In the genomic region with DNA sequence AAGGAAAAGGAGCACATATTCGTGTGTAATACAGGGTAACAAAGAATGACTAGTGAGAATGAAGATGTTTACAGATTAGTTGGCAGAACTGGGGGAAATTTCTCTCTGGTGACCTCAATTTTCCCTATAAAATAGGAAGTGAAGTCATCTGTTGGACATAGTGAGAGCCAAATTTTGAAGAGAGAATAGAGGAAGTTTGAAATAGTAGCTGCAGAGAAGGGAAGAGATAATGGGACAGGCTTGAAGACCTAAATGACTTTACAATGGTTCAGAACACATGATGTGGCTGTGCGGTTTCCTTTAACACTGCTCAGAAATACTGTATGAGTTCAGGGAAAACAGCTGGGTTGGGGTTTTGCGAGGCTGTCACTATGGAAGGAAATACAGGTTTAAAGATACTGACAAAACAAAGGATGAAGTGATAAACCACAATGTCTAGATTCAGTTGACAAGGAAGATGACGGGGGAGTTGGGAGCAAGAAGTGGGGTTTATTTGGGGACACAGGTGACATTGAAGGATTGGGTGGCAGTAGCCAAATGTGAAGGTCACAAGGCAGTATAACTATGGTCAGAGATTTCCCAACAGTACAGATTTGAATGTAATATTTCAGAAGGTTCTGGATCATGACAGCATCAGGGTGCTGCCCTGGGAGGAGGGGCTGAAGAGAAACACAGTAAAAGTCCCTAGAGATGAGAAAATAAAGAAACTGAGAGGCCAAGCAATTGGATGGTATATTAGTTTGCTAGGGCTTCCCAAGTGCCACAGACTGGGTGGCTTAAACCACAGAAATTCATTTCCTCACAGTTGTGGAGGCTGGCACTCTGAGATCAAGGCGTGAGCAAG, we compare ENCODE assay signal across 1 cellular context.
TF ChIP-seq lines count a peak whose summit lies in the region.

No MANE protein-coding gene starts in this region.

TF ChIP-seq in GM12878, 131 proteins besides CTCF, POLR2A, EP300 and RAD21 (continued from another document and continues in another):
- TF ChIP-seq, protein P1, sequence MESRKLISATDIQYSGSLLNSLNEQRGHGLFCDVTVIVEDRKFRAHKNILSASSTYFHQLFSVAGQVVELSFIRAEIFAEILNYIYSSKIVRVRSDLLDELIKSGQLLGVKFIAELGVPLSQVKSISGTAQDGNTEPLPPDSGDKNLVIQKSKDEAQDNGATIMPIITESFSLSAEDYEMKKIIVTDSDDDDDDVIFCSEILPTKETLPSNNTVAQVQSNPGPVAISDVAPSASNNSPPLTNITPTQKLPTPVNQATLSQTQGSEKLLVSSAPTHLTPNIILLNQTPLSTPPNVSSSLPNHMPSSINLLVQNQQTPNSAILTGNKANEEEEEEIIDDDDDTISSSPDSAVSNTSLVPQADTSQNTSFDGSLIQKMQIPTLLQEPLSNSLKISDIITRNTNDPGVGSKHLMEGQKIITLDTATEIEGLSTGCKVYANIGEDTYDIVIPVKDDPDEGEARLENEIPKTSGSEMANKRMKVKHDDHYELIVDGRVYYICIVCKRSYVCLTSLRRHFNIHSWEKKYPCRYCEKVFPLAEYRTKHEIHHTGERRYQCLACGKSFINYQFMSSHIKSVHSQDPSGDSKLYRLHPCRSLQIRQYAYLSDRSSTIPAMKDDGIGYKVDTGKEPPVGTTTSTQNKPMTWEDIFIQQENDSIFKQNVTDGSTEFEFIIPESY (IDR thresholded peaks at IDR 0.05): no peak
- TF ChIP-seq RCOR1 (conservative IDR thresholded peaks at IDR 0.05; ENCODE audit: low read depth, low read length) (no peak), FOXM1 (IDR thresholded peaks at IDR 0.05; ENCODE audit: low read depth, low read length) (peak; percentile 93), TCF12 (IDR thresholded peaks at IDR 0.05; ENCODE audit: low read depth, low read length) (no peak), CBX5 (IDR thresholded peaks at IDR 0.05; ENCODE audit: low read depth) (peak; percentile 66; the same call in 1 of the 2 replicates), NFXL1 (IDR thresholded peaks at IDR 0.05; ENCODE audit: borderline replicate concordance) (no peak), ZNF622 (IDR thresholded peaks at IDR 0.05) (no peak), EGR1 (IDR thresholded peaks at IDR 0.05; ENCODE audit: borderline replicate concordance in 1 of 2, low read depth in 2 of 2, low read length in 2 of 2) (peak in 1 of 2 experiments; percentile 52; a peak in 1 of 3 replicates), NFIC (IDR thresholded peaks at IDR 0.05; ENCODE audit: low read depth, low read length) (peak; percentile 98), MTA2 (IDR thresholded peaks at IDR 0.05; ENCODE audit: low read depth) (peak; percentile 86), SIX5 (IDR thresholded peaks at IDR 0.05; ENCODE audit: low read depth, low read length, severe bottlenecking) (no peak), SUPT20H (IDR thresholded peaks at IDR 0.05; ENCODE audit: borderline replicate concordance, control insufficient read depth, low read depth, low read length) (no peak), NBN (IDR thresholded peaks at IDR 0.05) (peak; percentile 83; the same call in 1 of the 2 replicates), ESRRA (IDR thresholded peaks at IDR 0.05; ENCODE audit: low read length) (peak; percentile 28; the same call in 1 of the 2 replicates), ZNF24 (IDR thresholded peaks at IDR 0.05) (peak; percentile 55; the same call in 1 of the 2 replicates), BMI1 (IDR thresholded peaks at IDR 0.05; ENCODE audit: borderline replicate concordance) (peak; percentile 61; the same call in 1 of the 2 replicates), NR2C2 (IDR thresholded peaks at IDR 0.05; ENCODE audit: borderline replicate concordance, control insufficient read depth, insufficient read length, low read depth) (no peak), MEF2B (IDR thresholded peaks at IDR 0.05; ENCODE audit: partially characterized antibody, poor library complexity, severe bottlenecking) (peak; percentile 71), SREBF2 (IDR thresholded peaks at IDR 0.05; ENCODE audit: low read length) (no peak), RELA (IDR thresholded peaks at IDR 0.05; ENCODE audit: borderline replicate concordance, partially characterized antibody) (no peak), IKZF2 (IDR thresholded peaks at IDR 0.05) (peak; percentile 98), NR2F1 (conservative IDR thresholded peaks at IDR 0.05) (peak; percentile 89), MTA3 (IDR thresholded peaks at IDR 0.05; ENCODE audit: borderline replicate concordance, low read length) (peak; percentile 76; the same call in 1 of the 2 replicates), HCFC1 (IDR thresholded peaks at IDR 0.05; ENCODE audit: low read length) (no peak), KDM1A (IDR thresholded peaks at IDR 0.05; ENCODE audit: borderline replicate concordance) (no peak), TARDBP (IDR thresholded peaks at IDR 0.05; ENCODE audit: borderline replicate concordance) (no peak), YY1 (IDR thresholded peaks at IDR 0.05; ENCODE audit: low read depth, low read length) (no peak), ZBED1 (IDR thresholded peaks at IDR 0.05; ENCODE audit: borderline replicate concordance) (peak; percentile 97), RBBP5 (conservative IDR thresholded peaks at IDR 0.05) (no peak), HDAC6 (IDR thresholded peaks at IDR 0.05; ENCODE audit: unreplicated experiment) (no peak), CHD1 (IDR thresholded peaks at IDR 0.05; ENCODE audit: low read depth, low read length) (no peak), GATAD2B (conservative IDR thresholded peaks at IDR 0.05; ENCODE audit: low read depth) (peak; percentile 58; the same call in 1 of the 2 replicates), CREB1 (IDR thresholded peaks at IDR 0.05; ENCODE audit: low read depth) (peak; percentile 71), HDGF (IDR thresholded peaks at IDR 0.05) (no peak), ATF7 (IDR thresholded peaks at IDR 0.05; ENCODE audit: low read depth) (peak; percentile 90), TCF3 (IDR thresholded peaks at IDR 0.05; ENCODE audit: borderline replicate concordance, insufficient read depth, low read depth, low read length) (no peak), ASH2L (IDR thresholded peaks at IDR 0.05; ENCODE audit: borderline replicate concordance, low read depth) (no peak), SMAD1 (IDR thresholded peaks at IDR 0.05; ENCODE audit: low read depth, partially characterized antibody) (no peak), RUNX3 (IDR thresholded peaks at IDR 0.05; ENCODE audit: low read length) (peak; percentile 95), MEF2A (IDR thresholded peaks at IDR 0.05; ENCODE audit: insufficient read depth, low read depth, low read length) (no peak)
- TF ChIP-seq, protein P2, sequence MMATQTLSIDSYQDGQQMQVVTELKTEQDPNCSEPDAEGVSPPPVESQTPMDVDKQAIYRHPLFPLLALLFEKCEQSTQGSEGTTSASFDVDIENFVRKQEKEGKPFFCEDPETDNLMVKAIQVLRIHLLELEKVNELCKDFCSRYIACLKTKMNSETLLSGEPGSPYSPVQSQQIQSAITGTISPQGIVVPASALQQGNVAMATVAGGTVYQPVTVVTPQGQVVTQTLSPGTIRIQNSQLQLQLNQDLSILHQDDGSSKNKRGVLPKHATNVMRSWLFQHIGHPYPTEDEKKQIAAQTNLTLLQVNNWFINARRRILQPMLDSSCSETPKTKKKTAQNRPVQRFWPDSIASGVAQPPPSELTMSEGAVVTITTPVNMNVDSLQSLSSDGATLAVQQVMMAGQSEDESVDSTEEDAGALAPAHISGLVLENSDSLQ (IDR thresholded peaks at IDR 0.05): peak; percentile 94
- TF ChIP-seq, protein P3, sequence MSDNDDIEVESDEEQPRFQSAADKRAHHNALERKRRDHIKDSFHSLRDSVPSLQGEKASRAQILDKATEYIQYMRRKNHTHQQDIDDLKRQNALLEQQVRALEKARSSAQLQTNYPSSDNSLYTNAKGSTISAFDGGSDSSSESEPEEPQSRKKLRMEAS (IDR thresholded peaks at IDR 0.05; ENCODE audit: low read depth, low read length): no peak
- TF ChIP-seq, protein P4, sequence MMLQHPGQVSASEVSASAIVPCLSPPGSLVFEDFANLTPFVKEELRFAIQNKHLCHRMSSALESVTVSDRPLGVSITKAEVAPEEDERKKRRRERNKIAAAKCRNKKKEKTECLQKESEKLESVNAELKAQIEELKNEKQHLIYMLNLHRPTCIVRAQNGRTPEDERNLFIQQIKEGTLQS (IDR thresholded peaks at IDR 0.05; ENCODE audit: borderline replicate concordance, extremely low read depth, low read depth, low read length): no peak
- TF ChIP-seq, protein P5, sequence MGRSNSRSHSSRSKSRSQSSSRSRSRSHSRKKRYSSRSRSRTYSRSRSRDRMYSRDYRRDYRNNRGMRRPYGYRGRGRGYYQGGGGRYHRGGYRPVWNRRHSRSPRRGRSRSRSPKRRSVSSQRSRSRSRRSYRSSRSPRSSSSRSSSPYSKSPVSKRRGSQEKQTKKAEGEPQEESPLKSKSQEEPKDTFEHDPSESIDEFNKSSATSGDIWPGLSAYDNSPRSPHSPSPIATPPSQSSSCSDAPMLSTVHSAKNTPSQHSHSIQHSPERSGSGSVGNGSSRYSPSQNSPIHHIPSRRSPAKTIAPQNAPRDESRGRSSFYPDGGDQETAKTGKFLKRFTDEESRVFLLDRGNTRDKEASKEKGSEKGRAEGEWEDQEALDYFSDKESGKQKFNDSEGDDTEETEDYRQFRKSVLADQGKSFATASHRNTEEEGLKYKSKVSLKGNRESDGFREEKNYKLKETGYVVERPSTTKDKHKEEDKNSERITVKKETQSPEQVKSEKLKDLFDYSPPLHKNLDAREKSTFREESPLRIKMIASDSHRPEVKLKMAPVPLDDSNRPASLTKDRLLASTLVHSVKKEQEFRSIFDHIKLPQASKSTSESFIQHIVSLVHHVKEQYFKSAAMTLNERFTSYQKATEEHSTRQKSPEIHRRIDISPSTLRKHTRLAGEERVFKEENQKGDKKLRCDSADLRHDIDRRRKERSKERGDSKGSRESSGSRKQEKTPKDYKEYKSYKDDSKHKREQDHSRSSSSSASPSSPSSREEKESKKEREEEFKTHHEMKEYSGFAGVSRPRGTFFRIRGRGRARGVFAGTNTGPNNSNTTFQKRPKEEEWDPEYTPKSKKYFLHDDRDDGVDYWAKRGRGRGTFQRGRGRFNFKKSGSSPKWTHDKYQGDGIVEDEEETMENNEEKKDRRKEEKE (IDR thresholded peaks at IDR 0.05): no peak
- TF ChIP-seq, protein P6, sequence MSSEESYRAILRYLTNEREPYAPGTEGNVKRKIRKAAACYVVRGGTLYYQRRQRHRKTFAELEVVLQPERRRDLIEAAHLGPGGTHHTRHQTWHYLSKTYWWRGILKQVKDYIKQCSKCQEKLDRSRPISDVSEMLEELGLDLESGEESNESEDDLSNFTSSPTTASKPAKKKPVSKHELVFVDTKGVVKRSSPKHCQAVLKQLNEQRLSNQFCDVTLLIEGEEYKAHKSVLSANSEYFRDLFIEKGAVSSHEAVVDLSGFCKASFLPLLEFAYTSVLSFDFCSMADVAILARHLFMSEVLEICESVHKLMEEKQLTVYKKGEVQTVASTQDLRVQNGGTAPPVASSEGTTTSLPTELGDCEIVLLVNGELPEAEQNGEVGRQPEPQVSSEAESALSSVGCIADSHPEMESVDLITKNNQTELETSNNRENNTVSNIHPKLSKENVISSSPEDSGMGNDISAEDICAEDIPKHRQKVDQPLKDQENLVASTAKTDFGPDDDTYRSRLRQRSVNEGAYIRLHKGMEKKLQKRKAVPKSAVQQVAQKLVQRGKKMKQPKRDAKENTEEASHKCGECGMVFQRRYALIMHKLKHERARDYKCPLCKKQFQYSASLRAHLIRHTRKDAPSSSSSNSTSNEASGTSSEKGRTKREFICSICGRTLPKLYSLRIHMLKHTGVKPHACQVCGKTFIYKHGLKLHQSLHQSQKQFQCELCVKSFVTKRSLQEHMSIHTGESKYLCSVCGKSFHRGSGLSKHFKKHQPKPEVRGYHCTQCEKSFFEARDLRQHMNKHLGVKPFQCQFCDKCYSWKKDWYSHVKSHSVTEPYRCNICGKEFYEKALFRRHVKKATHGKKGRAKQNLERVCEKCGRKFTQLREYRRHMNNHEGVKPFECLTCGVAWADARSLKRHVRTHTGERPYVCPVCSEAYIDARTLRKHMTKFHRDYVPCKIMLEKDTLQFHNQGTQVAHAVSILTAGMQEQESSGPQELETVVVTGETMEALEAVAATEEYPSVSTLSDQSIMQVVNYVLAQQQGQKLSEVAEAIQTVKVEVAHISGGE (CRISPR knock-in tag; IDR thresholded peaks at IDR 0.05): no peak
- TF ChIP-seq, protein P7, sequence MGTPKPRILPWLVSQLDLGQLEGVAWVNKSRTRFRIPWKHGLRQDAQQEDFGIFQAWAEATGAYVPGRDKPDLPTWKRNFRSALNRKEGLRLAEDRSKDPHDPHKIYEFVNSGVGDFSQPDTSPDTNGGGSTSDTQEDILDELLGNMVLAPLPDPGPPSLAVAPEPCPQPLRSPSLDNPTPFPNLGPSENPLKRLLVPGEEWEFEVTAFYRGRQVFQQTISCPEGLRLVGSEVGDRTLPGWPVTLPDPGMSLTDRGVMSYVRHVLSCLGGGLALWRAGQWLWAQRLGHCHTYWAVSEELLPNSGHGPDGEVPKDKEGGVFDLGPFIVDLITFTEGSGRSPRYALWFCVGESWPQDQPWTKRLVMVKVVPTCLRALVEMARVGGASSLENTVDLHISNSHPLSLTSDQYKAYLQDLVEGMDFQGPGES (IDR thresholded peaks at IDR 0.05): no peak
- TF ChIP-seq, protein P8, sequence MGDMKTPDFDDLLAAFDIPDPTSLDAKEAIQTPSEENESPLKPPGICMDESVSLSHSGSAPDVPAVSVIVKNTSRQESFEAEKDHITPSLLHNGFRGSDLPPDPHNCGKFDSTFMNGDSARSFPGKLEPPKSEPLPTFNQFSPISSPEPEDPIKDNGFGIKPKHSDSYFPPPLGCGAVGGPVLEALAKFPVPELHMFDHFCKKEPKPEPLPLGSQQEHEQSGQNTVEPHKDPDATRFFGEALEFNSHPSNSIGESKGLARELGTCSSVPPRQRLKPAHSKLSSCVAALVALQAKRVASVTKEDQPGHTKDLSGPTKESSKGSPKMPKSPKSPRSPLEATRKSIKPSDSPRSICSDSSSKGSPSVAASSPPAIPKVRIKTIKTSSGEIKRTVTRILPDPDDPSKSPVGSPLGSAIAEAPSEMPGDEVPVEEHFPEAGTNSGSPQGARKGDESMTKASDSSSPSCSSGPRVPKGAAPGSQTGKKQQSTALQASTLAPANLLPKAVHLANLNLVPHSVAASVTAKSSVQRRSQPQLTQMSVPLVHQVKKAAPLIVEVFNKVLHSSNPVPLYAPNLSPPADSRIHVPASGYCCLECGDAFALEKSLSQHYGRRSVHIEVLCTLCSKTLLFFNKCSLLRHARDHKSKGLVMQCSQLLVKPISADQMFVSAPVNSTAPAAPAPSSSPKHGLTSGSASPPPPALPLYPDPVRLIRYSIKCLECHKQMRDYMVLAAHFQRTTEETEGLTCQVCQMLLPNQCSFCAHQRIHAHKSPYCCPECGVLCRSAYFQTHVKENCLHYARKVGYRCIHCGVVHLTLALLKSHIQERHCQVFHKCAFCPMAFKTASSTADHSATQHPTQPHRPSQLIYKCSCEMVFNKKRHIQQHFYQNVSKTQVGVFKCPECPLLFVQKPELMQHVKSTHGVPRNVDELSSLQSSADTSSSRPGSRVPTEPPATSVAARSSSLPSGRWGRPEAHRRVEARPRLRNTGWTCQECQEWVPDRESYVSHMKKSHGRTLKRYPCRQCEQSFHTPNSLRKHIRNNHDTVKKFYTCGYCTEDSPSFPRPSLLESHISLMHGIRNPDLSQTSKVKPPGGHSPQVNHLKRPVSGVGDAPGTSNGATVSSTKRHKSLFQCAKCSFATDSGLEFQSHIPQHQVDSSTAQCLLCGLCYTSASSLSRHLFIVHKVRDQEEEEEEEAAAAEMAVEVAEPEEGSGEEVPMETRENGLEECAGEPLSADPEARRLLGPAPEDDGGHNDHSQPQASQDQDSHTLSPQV (IDR thresholded peaks at IDR 0.05): no peak
